ENCODE assay signal across 30 cellular contexts in the genomic region with DNA sequence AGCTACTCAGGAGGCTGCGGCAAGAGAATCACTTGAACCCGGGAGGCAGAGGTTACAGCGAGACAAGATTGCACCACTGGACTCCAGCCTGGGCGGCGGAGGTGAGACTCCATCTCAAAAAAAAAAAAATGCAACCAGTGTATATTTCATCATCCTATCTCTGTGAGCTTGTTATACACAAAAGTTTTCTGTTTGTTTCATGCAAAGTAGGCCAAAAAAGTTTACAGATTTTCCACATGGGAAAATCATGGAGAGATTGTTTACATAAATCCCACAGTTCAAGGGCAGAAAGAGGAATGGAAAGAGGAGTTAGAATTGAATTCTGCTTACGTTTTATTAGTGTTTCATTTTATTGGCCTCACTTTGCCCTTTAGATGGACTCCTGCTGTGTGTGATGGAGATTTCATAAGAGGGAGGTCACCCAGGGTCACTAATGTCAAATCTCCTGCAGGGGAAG.
"Had no signal": no experiment of that assay in that cellular context is flagged by ENCODE, and none has a peak within 500 bp of the region (broad histone marks: within the 10 kb centered on the region; RNA-seq: fewer than 3 reads in every experiment).

No MANE protein-coding gene starts in this region.

- H3K4me1 Mint-ChIP-seq: brain, endodermal cell had no signal

- H3K9me3 ChIP-seq: ascending aorta, breast epithelium, esophagus muscularis mucosa, gastrocnemius medialis, heart right ventricle had no signal

- DNase-seq: activated CD4-positive, alpha-beta T cell treated with anti-CD3 and anti-CD28 coated beads for 4 hours; activated CD4-positive, alpha-beta T cell treated with anti-CD3 and anti-CD28 coated beads, Interleukin-2, amount 10 ng/mL, durations not matched to agents 7 days and 5 days; activated CD4-positive, alpha-beta T cell treated with anti-CD3 and anti-CD28 coated beads, Interleukin-2, amount 50 U/mL, for 48 hours; activated CD4-positive, CD25-positive, alpha-beta regulatory T cell; activated CD4-positive, CD25-positive, alpha-beta regulatory T cell treated with anti-CD3 and anti-CD28 coated beads, Interleukin-2, amount 50 U/mL, for 72 hours; activated CD8-positive, alpha-beta memory T cell treated with anti-CD3 and anti-CD28 coated beads for 24 hours; activated CD8-positive, alpha-beta T cell treated with anti-CD3 and anti-CD28 coated beads for 36 hours; activated effector memory CD4-positive, alpha-beta T cell treated with Interleukin-2 at 50 U/mL for 16 hours; activated gamma-delta T cell treated with Interleukin-2 at 50 U/mL for 16 hours; activated naive CD4-positive, alpha-beta T cell treated with anti-CD3 and anti-CD28 coated beads, Interleukin-2, amount 50 U/mL, for 16 hours; activated naive CD4-positive, alpha-beta T cell treated with Interleukin-2 at 50 U/mL for 16 hours; activated naive CD8-positive, alpha-beta T cell treated with anti-CD3 and anti-CD28 coated beads, Interleukin-2, amount 10 ng/mL, durations not matched to agents 7 days and 5 days; activated T-cell treated with anti-CD3 and anti-CD28 coated beads, Interleukin-2, amount 50 U/mL, for 4 hours; dorsolateral prefrontal cortex; effector memory CD4-positive, alpha-beta T cell; endodermal cell; erythroblast; foreskin keratinocyte; gastrocnemius medialis; heart right ventricle; T-helper 2 cell had no signal

- H3K4me1 ChIP-seq: breast epithelium, foreskin keratinocyte had no signal

- H3K27ac Mint-ChIP-seq: activated CD4-positive, alpha-beta T cell treated with anti-CD3 and anti-CD28 coated beads, Interleukin-2, amount 10 ng/mL, durations not matched to agents 7 days and 5 days; activated CD8-positive, alpha-beta T cell treated with anti-CD3 and anti-CD28 coated beads for 36 hours; activated naive CD8-positive, alpha-beta T cell treated with anti-CD3 and anti-CD28 coated beads, Interleukin-2, amount 10 ng/mL, durations not matched to agents 7 days and 5 days; activated T-helper 17 cell treated with anti-CD3 and anti-CD28 coated beads, Interleukin-2, amount 50 U/mL, for 72 hours; brain; dendritic cell treated with granulocyte-macrophage colony-stimulating factor and Interleukin-4, amounts not matched to agents 40 ng/mL and 50 ng/mL, for 4 days; endodermal cell had no signal

- H3K4me3 Mint-ChIP-seq: activated CD4-positive, alpha-beta T cell treated with anti-CD3 and anti-CD28 coated beads, Interleukin-2, amount 10 ng/mL, durations not matched to agents 7 days and 5 days; activated CD8-positive, alpha-beta T cell treated with anti-CD3 and anti-CD28 coated beads for 36 hours; activated naive CD8-positive, alpha-beta T cell treated with anti-CD3 and anti-CD28 coated beads, Interleukin-2, amount 10 ng/mL, durations not matched to agents 7 days and 5 days; activated T-cell treated with anti-CD3 and anti-CD28 coated beads, Interleukin-2, amount 50 U/mL, for 4 hours; activated T-helper 17 cell treated with anti-CD3 and anti-CD28 coated beads, Interleukin-2, amount 50 U/mL, for 72 hours; brain; central memory CD8-positive, alpha-beta T cell; dendritic cell treated with granulocyte-macrophage colony-stimulating factor and Interleukin-4, amounts not matched to agents 40 ng/mL and 50 ng/mL, for 4 days; endodermal cell had no signal

- H3K27ac ChIP-seq: ascending aorta, breast epithelium, cardiac muscle cell, coronary artery, dorsolateral prefrontal cortex, esophagus muscularis mucosa, foreskin keratinocyte, gastrocnemius medialis, heart right ventricle had no signal

- H3K27me3 Mint-ChIP-seq: activated CD4-positive, alpha-beta T cell treated with anti-CD3 and anti-CD28 coated beads, Interleukin-2, amount 10 ng/mL, durations not matched to agents 7 days and 5 days; activated CD8-positive, alpha-beta T cell treated with anti-CD3 and anti-CD28 coated beads for 36 hours; activated naive CD8-positive, alpha-beta T cell treated with anti-CD3 and anti-CD28 coated beads, Interleukin-2, amount 10 ng/mL, durations not matched to agents 7 days and 5 days; activated T-helper 17 cell treated with anti-CD3 and anti-CD28 coated beads, Interleukin-2, amount 50 U/mL, for 72 hours; central memory CD8-positive, alpha-beta T cell; dendritic cell treated with granulocyte-macrophage colony-stimulating factor and Interleukin-4, amounts not matched to agents 40 ng/mL and 50 ng/mL, for 4 days had no signal

- H3K27me3 ChIP-seq: ascending aorta, breast epithelium, cardiac muscle cell, dorsolateral prefrontal cortex, esophagus muscularis mucosa, foreskin keratinocyte, gastrocnemius medialis, heart right ventricle had no signal

- H3K9me3 Mint-ChIP-seq: activated CD4-positive, alpha-beta T cell treated with anti-CD3 and anti-CD28 coated beads, Interleukin-2, amount 10 ng/mL, durations not matched to agents 7 days and 5 days; activated CD8-positive, alpha-beta T cell treated with anti-CD3 and anti-CD28 coated beads for 36 hours; activated naive CD8-positive, alpha-beta T cell treated with anti-CD3 and anti-CD28 coated beads, Interleukin-2, amount 10 ng/mL, durations not matched to agents 7 days and 5 days; activated T-cell treated with anti-CD3 and anti-CD28 coated beads, Interleukin-2, amount 50 U/mL, for 4 hours; activated T-helper 17 cell treated with anti-CD3 and anti-CD28 coated beads, Interleukin-2, amount 50 U/mL, for 72 hours; brain; central memory CD8-positive, alpha-beta T cell; dendritic cell treated with granulocyte-macrophage colony-stimulating factor and Interleukin-4, amounts not matched to agents 40 ng/mL and 50 ng/mL, for 4 days; endodermal cell had no signal

- H3K4me3 ChIP-seq: ascending aorta, breast epithelium, cardiac muscle cell, coronary artery, dorsolateral prefrontal cortex, esophagus muscularis mucosa, gastrocnemius medialis, heart right ventricle had no signal

- H3K36me3 ChIP-seq: breast epithelium had no signal

- ATAC-seq: activated CD8-positive, alpha-beta T cell treated with anti-CD3 and anti-CD28 coated beads for 36 hours; activated T-cell treated with anti-CD3 and anti-CD28 coated beads, Interleukin-2, amount 50 U/mL, for 4 hours; activated T-helper 17 cell treated with anti-CD3 and anti-CD28 coated beads, Interleukin-2, amount 50 U/mL, for 72 hours; foreskin keratinocyte; gastrocnemius medialis had no signal
